ENCODE assay signal across 17 cellular contexts in genomic region chr1:174689524-174689923, GRCh38.
DNase-seq lines count a peak whose midpoint lies in the region; ATAC-seq, FAIRE-seq and TF ChIP-seq lines count a peak whose summit lies in the region.
"Had no signal": no experiment of that assay in that cellular context is flagged by ENCODE, and none has a peak within 500 bp of the region (broad histone marks: within the 10 kb centered on the region; RNA-seq: fewer than 3 reads in every experiment).

No MANE protein-coding gene starts in this region.

- POLR2A ChIA-PET in GM10248 (lab: Yijun Ruan, JAX) = no interaction called here

- FAIRE-seq in small intestine (lab: Jason Lieb, UNC) = no peak
- FAIRE-seq: GM12891, H1 had no signal

- DNase-seq in DMS53 (lab: John Stamatoyannopoulos, UW) = peak; percentile 46
- DNase-seq in DMS53 treated with DMSO at 0.1 percent for 48 hours (lab: John Stamatoyannopoulos, UW; ENCODE audit: unreplicated experiment) = no peak
- peak; percentile 5 for DNase-seq in SK-N-DZ (ENCODE audit: low spot score)
- no peak for DNase-seq in left colon
- peak; percentile 78 for DNase-seq in small intestine
- DNase-seq in GM10248 (ENCODE audit: extremely low spot score) = no peak
- DNase-seq: AML-193, DMS79, HFFc6 had no signal

- H3K36me3 ChIP-seq in small intestine (ENCODE audit: control insufficient read depth in 2 of 2, insufficient read depth in 2 of 2, low read length in 2 of 2) = no peaks in the 10 kb centered on the region
- H3K36me3 ChIP-seq: BLaER1, HAP-1 had no signal

- no peak overlapping the region for H3K27ac ChIP-seq in small intestine (ENCODE audit: low read depth in 1 of 2, low read length in 1 of 2)
- H3K27ac ChIP-seq: 22Rv1, BLaER1, HL-60 had no signal

- H3K9me3 ChIP-seq in small intestine (ENCODE audit: control insufficient read depth, low read depth) = no peaks in the 10 kb centered on the region
- H3K9me3 ChIP-seq: BLaER1, HAP-1 had no signal

- H3K4me1 ChIP-seq in small intestine (ENCODE audit: control insufficient read depth in 2 of 2, insufficient read depth in 1 of 2, low read depth in 1 of 2, low read length in 1 of 2) = peaks cover 0 to 3% of the 10 kb centered on the region in 2 donors
- H3K4me1 ChIP-seq: BLaER1, HAP-1 had no signal

- no peak for TF ChIP-seq CTCF in GM10248 (IDR thresholded peaks at IDR 0.05; ENCODE audit: control extremely low read depth, extremely low read depth, low read depth, missing control alignments)

- intact Hi-C loops in left colon (cut with DNase I, micrococcal nuclease) = no loop called here

- H3K27me3 ChIP-seq in small intestine (ENCODE audit: control insufficient read depth in 2 of 2, insufficient read depth in 2 of 2, low read length in 2 of 2) = no peaks in the 10 kb centered on the region
- H3K27me3 ChIP-seq: BLaER1 had no signal

- ATAC-seq in left colon (peak; percentile 94), HG03139 (IDR thresholded peaks at IDR 0.05; ENCODE audit: unreplicated experiment) (no peak), GM21447 (IDR thresholded peaks at IDR 0.05; ENCODE audit: unreplicated experiment) (no peak)

- WGBS in small intestine, 3 donors = 12 to 61% (median 20%) methylated on average over 1 of the region's 1 CpG

- CTCF ChIA-PET in GM10248 (lab: Yijun Ruan, JAX) = no interaction called here

- H3K4me3 ChIP-seq in small intestine (ENCODE audit: low read depth in 1 of 2, low read length in 2 of 2) = no peak overlapping the region
- H3K4me3 ChIP-seq: BLaER1, HAP-1 had no signal

Comparison
In these comparisons a context has a peak if more than half of its experiments do, and no peak if none do; other contexts are left out.
1. DNase-seq: peak in DMS53 (single experiment), SK-N-DZ (single experiment) and small intestine (single experiment); none in DMS53 treated with DMSO at 0.1 percent for 48 hours (single experiment), left colon (0 of 2) and GM10248 (single experiment).